ENCODE assay signal across 8 cellular contexts in genomic region chr1:228084325-228084724, GRCh38. TPM values are rescaled to one million over a fixed set of nuclear protein-coding genes. Genes with fewer than 3 reads are reported as not detected.
DNase-seq lines count a peak whose midpoint lies in the region; ATAC-seq and TF ChIP-seq lines count a peak whose summit lies in the region.

No MANE protein-coding gene starts in this region.

- ATAC-seq in psoas muscle (peak in 3 of 4 donors; percentile 20 to 60 (median 29)), HG02840 (IDR thresholded peaks at IDR 0.05; ENCODE audit: low FRiP score, unreplicated experiment) (no peak), GM21526 (IDR thresholded peaks at IDR 0.05; ENCODE audit: low FRiP score, unreplicated experiment) (no peak)

- peaks cover 35% of the 10 kb centered on the region for H3K36me3 Mint-ChIP-seq in HFFc6 (ENCODE audit: low read depth)
- peaks cover 41% of the 10 kb centered on the region for H3K36me3 Mint-ChIP-seq in T-helper 2 cell treated with Interferon-gamma antibody and Interleukin-4, amounts not matched to agents 5 μg/mL and 100 μg/mL, for 36 hours (ENCODE audit: low read depth)

- H3K4me3 ChIP-seq in psoas muscle: peak overlapping the region; percentile 99

- no peaks in the 10 kb centered on the region for H3K27me3 ChIP-seq in psoas muscle (ENCODE audit: insufficient read depth in 3 of 3, low read length in 2 of 3)

- H3K4me3 Mint-ChIP-seq in HFFc6: peak overlapping the region; percentile 98
- peak overlapping the region; percentile 95 for H3K4me3 Mint-ChIP-seq in T-helper 2 cell treated with Interferon-gamma antibody and Interleukin-4, amounts not matched to agents 5 μg/mL and 100 μg/mL, for 36 hours

- H3K27me3 Mint-ChIP-seq in HFFc6 (ENCODE audit: insufficient read depth): peaks cover 11% of the 10 kb centered on the region
- H3K27me3 Mint-ChIP-seq in T-helper 2 cell treated with Interferon-gamma antibody and Interleukin-4, amounts not matched to agents 5 μg/mL and 100 μg/mL, for 36 hours (ENCODE audit: low read depth): no peaks in the 10 kb centered on the region

- WGBS in psoas muscle, 3 donors: 6 to 14% (median 13%) methylated on average over 3 of the region's 3 CpGs

- peak overlapping the region; percentile 100 for H3K27ac ChIP-seq in psoas muscle

- H3K9me3 ChIP-seq in psoas muscle: no peaks in the 10 kb centered on the region

- TF ChIP-seq CTCF in HFFc6 (IDR thresholded peaks at IDR 0.05): no peak
- TF ChIP-seq CTCF in psoas muscle (IDR thresholded peaks at IDR 0.05): no peak

- H3K27ac Mint-ChIP-seq in HFFc6: peak overlapping the region; percentile 95
- H3K27ac Mint-ChIP-seq in T-helper 2 cell treated with Interferon-gamma antibody and Interleukin-4, amounts not matched to agents 5 μg/mL and 100 μg/mL, for 36 hours: peak overlapping the region; percentile 95

- peak; percentile 88 for DNase-seq in HFFc6
- DNase-seq in T-helper 2 cell treated with Interferon-gamma antibody and Interleukin-4, amounts not matched to agents 5 μg/mL and 100 μg/mL, for 36 hours (ENCODE audit: low spot score): no peak
- peak; percentile 83 for DNase-seq in fibroblast of peridontal ligament (ENCODE audit: extremely low read depth)
- peak; percentile 7 to 11 for DNase-seq in psoas muscle
- DNase-seq in GM19238 (ENCODE audit: insufficient read length, low spot score): no peak
- no peak for DNase-seq in activated CD4-positive, alpha-beta T cell treated with anti-CD3 and anti-CD28 coated beads for 4 hours

- H3K4me1 Mint-ChIP-seq in HFFc6 (ENCODE audit: low read depth): peaks cover 56% of the 10 kb centered on the region
- H3K4me1 Mint-ChIP-seq in T-helper 2 cell treated with Interferon-gamma antibody and Interleukin-4, amounts not matched to agents 5 μg/mL and 100 μg/mL, for 36 hours (ENCODE audit: low read depth): peaks cover 49% of the 10 kb centered on the region

- H3K36me3 ChIP-seq in psoas muscle (ENCODE audit: insufficient read depth in 1 of 2, low read depth in 1 of 2): peaks cover 0 to 5% of the 10 kb centered on the region in 2 donors

- peaks cover 62% of the 10 kb centered on the region for H3K4me1 ChIP-seq in psoas muscle

- H3K9me3 Mint-ChIP-seq in HFFc6: no peaks in the 10 kb centered on the region
- H3K9me3 Mint-ChIP-seq in T-helper 2 cell treated with Interferon-gamma antibody and Interleukin-4, amounts not matched to agents 5 μg/mL and 100 μg/mL, for 36 hours: no peaks in the 10 kb centered on the region

- intact Hi-C loops in psoas muscle (cut with DNase I): loop anchor here in 1 of 2 donors (2.0 to 10.0 kb wide), 2 partner anchors 18 to 350 kb away; partner anchors contain the start of genes C1orf35, JMJD4 and SNAP47

RNA-seq across cellular contexts. Expression of gene ARF1, which starts 1.8 kb away (rescaled TPM):
- 100 to 1,000 TPM; 578 to 615 (median 590) TPM for total RNA-seq in HFFc6 (2021; fragmentation: NEBNext Ultra II Directional; extraction: Animal tissue kit (Norgen Biotek cat#: 25700))
- total RNA-seq in psoas muscle: 100 to 1,000 TPM; 176 to 328 (median 256) TPM
- 100 to 1,000 TPM; 257 to 612 (median 345) TPM for polyA plus RNA-seq in psoas muscle

RNA-seq across cellular contexts. Expression of gene C1orf35, which starts 18.8 kb away (rescaled TPM):
- 10 to 100 TPM; 10.4 to 17.2 (median 12.5) TPM for total RNA-seq in HFFc6 (2021; fragmentation: NEBNext Ultra II Directional; extraction: Animal tissue kit (Norgen Biotek cat#: 25700))
- 1 to 10 TPM; 3.6 to 6.5 (median 5.1) TPM for total RNA-seq in psoas muscle
- 1 to 10 TPM; 5.7 to 8.2 (median 7.8) TPM for polyA plus RNA-seq in psoas muscle

RNA-seq across cellular contexts. Expression of gene MRPL55, which starts 24.8 kb away (rescaled TPM):
- total RNA-seq in HFFc6 (2021; fragmentation: NEBNext Ultra II Directional; extraction: Animal tissue kit (Norgen Biotek cat#: 25700)): 10 to 100 TPM; 48.3 to 55.4 (median 49.6) TPM
- 10 to 100 TPM; 35.7 to 43.4 (median 39.2) TPM for total RNA-seq in psoas muscle
- 10 to 100 TPM; 70.9 to 86.2 (median 81.8) TPM for polyA plus RNA-seq in psoas muscle

RNA-seq across cellular contexts. Expression of gene GUK1, which starts 55.8 kb away (rescaled TPM):
- total RNA-seq in HFFc6 (2021; fragmentation: NEBNext Ultra II Directional; extraction: Animal tissue kit (Norgen Biotek cat#: 25700)): 100 to 1,000 TPM; 215 to 313 (median 247) TPM
- 100 to 1,000 TPM in 1 of 4 donors, 10 to 100 TPM in 3; 90.2 to 122 (median 92.8) TPM for total RNA-seq in psoas muscle
- 100 to 1,000 TPM; 161 to 271 (median 166) TPM for polyA plus RNA-seq in psoas muscle

Comparison
In these comparisons a context has a peak if more than half of its experiments do, and no peak if none do; other contexts are left out.
1. DNase-seq: peak in HFFc6 (single experiment), fibroblast of peridontal ligament (single experiment) and psoas muscle (2 of 2); none in T-helper 2 cell treated with Interferon-gamma antibody and Interleukin-4, amounts not matched to agents 5 μg/mL and 100 μg/mL, for 36 hours (single experiment), GM19238 (single experiment) and activated CD4-positive, alpha-beta T cell treated with anti-CD3 and anti-CD28 coated beads for 4 hours (0 of 2).
2. ATAC-seq: peak in psoas muscle (3 of 4); none in HG02840 (single experiment) and GM21526 (single experiment).